In genomic region chr15:27017168-27017809, GRCh38 we compare ENCODE assay signal across 9 cellular contexts. TPM values are rescaled to one million over a fixed set of nuclear protein-coding genes. Genes with fewer than 3 reads are reported as not detected.
DNase-seq lines count a peak whose midpoint lies in the region; ATAC-seq and TF ChIP-seq lines count a peak whose summit lies in the region.
"Had no signal": no experiment of that assay in that cellular context is flagged by ENCODE, and none has a peak within 500 bp of the region (broad histone marks: within the 10 kb centered on the region; RNA-seq: fewer than 3 reads in every experiment).

No MANE protein-coding gene starts in this region.

- no peaks in the 10 kb centered on the region for H3K4me1 ChIP-seq in hepatocyte (ENCODE audit: insufficient read depth)

- no peaks in the 10 kb centered on the region for H3K9me3 Mint-ChIP-seq in activated CD4-positive, alpha-beta T cell treated with anti-CD3 and anti-CD28 coated beads, Interleukin-2, amount 10 ng/mL, durations not matched to agents 24 days and 14 days
- no peaks in the 10 kb centered on the region for H3K9me3 Mint-ChIP-seq in activated CD8-positive, alpha-beta T cell treated with anti-CD3 and anti-CD28 coated beads, Interleukin-2, amount 10 ng/mL, durations not matched to agents 7 days and 5 days (ENCODE audit: insufficient read depth)
- peaks cover 0 to 1% of the 10 kb centered on the region in 2 donors for H3K9me3 Mint-ChIP-seq in stimulated activated naive B cell treated with anti-CD40 and anti-IgM and Interleukin-4, amounts not matched to agents 10 μg/mL and 1 μg/mL and 100 μg/mL, for 72 hours

- no peak overlapping the region for H3K4me3 Mint-ChIP-seq in activated CD4-positive, alpha-beta T cell treated with anti-CD3 and anti-CD28 coated beads, Interleukin-2, amount 10 ng/mL, durations not matched to agents 24 days and 14 days
- H3K4me3 Mint-ChIP-seq in activated CD8-positive, alpha-beta T cell treated with anti-CD3 and anti-CD28 coated beads, Interleukin-2, amount 10 ng/mL, durations not matched to agents 7 days and 5 days, result no peak overlapping the region
- H3K4me3 Mint-ChIP-seq in stimulated activated naive B cell treated with anti-CD40 and anti-IgM and Interleukin-4, amounts not matched to agents 10 μg/mL and 1 μg/mL and 100 μg/mL, for 72 hours, result no peak overlapping the region
- H3K4me3 Mint-ChIP-seq: central memory CD8-positive, alpha-beta T cell had no signal

- 43% methylated on average over 10 of the region's 10 CpGs for WGBS in hepatocyte (ENCODE audit: low lambda C conversion rate, missing lambda C conversion rate)

- H3K27ac Mint-ChIP-seq in activated CD4-positive, alpha-beta T cell treated with anti-CD3 and anti-CD28 coated beads, Interleukin-2, amount 10 ng/mL, durations not matched to agents 24 days and 14 days, result no peak overlapping the region
- no peak overlapping the region for H3K27ac Mint-ChIP-seq in activated CD8-positive, alpha-beta T cell treated with anti-CD3 and anti-CD28 coated beads, Interleukin-2, amount 10 ng/mL, durations not matched to agents 7 days and 5 days
- H3K27ac Mint-ChIP-seq in stimulated activated naive B cell treated with anti-CD40 and anti-IgM and Interleukin-4, amounts not matched to agents 10 μg/mL and 1 μg/mL and 100 μg/mL, for 72 hours, result no peak overlapping the region

- CTCF ChIA-PET in activated CD8-positive, alpha-beta T cell treated with anti-CD3 and anti-CD28 coated beads, Interleukin-2, amount 10 ng/mL, durations not matched to agents 7 days and 5 days (lab: Charles Lee), result interaction anchor here (1.6 kb wide), 1 partner anchor 126 kb away, joined by 10 read pairs; no protein-coding TSS in a partner anchor

- no peak overlapping the region for H3K4me3 ChIP-seq in hepatocyte

- POLR2A ChIA-PET in activated CD8-positive, alpha-beta T cell treated with anti-CD3 and anti-CD28 coated beads, Interleukin-2, amount 10 ng/mL, durations not matched to agents 7 days and 5 days (lab: Charles Lee), result no interaction called here

- H3K4me1 Mint-ChIP-seq in activated CD4-positive, alpha-beta T cell treated with anti-CD3 and anti-CD28 coated beads, Interleukin-2, amount 10 ng/mL, durations not matched to agents 24 days and 14 days, result no peaks in the 10 kb centered on the region
- no peaks in the 10 kb centered on the region for H3K4me1 Mint-ChIP-seq in activated CD8-positive, alpha-beta T cell treated with anti-CD3 and anti-CD28 coated beads, Interleukin-2, amount 10 ng/mL, durations not matched to agents 7 days and 5 days (ENCODE audit: low read depth)
- no peaks in the 10 kb centered on the region for H3K4me1 Mint-ChIP-seq in stimulated activated naive B cell treated with anti-CD40 and anti-IgM and Interleukin-4, amounts not matched to agents 10 μg/mL and 1 μg/mL and 100 μg/mL, for 72 hours
- H3K4me1 Mint-ChIP-seq: central memory CD8-positive, alpha-beta T cell had no signal

- H3K27me3 Mint-ChIP-seq in activated CD4-positive, alpha-beta T cell treated with anti-CD3 and anti-CD28 coated beads, Interleukin-2, amount 10 ng/mL, durations not matched to agents 24 days and 14 days, result no peaks in the 10 kb centered on the region
- no peaks in the 10 kb centered on the region for H3K27me3 Mint-ChIP-seq in activated CD8-positive, alpha-beta T cell treated with anti-CD3 and anti-CD28 coated beads, Interleukin-2, amount 10 ng/mL, durations not matched to agents 7 days and 5 days (ENCODE audit: low read depth)
- H3K27me3 Mint-ChIP-seq in stimulated activated naive B cell treated with anti-CD40 and anti-IgM and Interleukin-4, amounts not matched to agents 10 μg/mL and 1 μg/mL and 100 μg/mL, for 72 hours, result no peaks in the 10 kb centered on the region
- H3K27me3 Mint-ChIP-seq: central memory CD8-positive, alpha-beta T cell had no signal

- no peaks in the 10 kb centered on the region for H3K27me3 ChIP-seq in hepatocyte

- intact Hi-C loops in activated CD4-positive, alpha-beta T cell treated with anti-CD3 and anti-CD28 coated beads, Interleukin-2, amount 10 ng/mL, durations not matched to agents 24 days and 14 days (cut with micrococcal nuclease), result loop anchor here (2.0 kb wide), 1 partner anchor 126 kb away; no protein-coding TSS in a partner anchor

- no peaks in the 10 kb centered on the region for H3K9me3 ChIP-seq in hepatocyte (ENCODE audit: low read depth)

- no peaks in the 10 kb centered on the region for H4K20me1 ChIP-seq in hepatocyte (ENCODE audit: insufficient read depth, poor library complexity, severe bottlenecking)

- H2AFZ ChIP-seq in hepatocyte, result no peak overlapping the region

- no peak overlapping the region for H3K27ac ChIP-seq in hepatocyte

- no peaks in the 10 kb centered on the region for H3K36me3 Mint-ChIP-seq in activated CD4-positive, alpha-beta T cell treated with anti-CD3 and anti-CD28 coated beads, Interleukin-2, amount 10 ng/mL, durations not matched to agents 24 days and 14 days (ENCODE audit: low read depth)
- H3K36me3 Mint-ChIP-seq in activated CD8-positive, alpha-beta T cell treated with anti-CD3 and anti-CD28 coated beads, Interleukin-2, amount 10 ng/mL, durations not matched to agents 7 days and 5 days (ENCODE audit: low read depth), result no peaks in the 10 kb centered on the region
- no peaks in the 10 kb centered on the region for H3K36me3 Mint-ChIP-seq in stimulated activated naive B cell treated with anti-CD40 and anti-IgM and Interleukin-4, amounts not matched to agents 10 μg/mL and 1 μg/mL and 100 μg/mL, for 72 hours

- peak; percentile 82 for ATAC-seq in HG02852 (IDR thresholded peaks at IDR 0.05; ENCODE audit: unreplicated experiment)
- no peak for ATAC-seq in activated CD8-positive, alpha-beta T cell treated with anti-CD3 and anti-CD28 coated beads, Interleukin-2, amount 10 ng/mL, durations not matched to agents 7 days and 5 days
- peak; percentile 88 to 91 for ATAC-seq in stimulated activated naive B cell treated with anti-CD40 and anti-IgM and Interleukin-4, amounts not matched to agents 10 μg/mL and 1 μg/mL and 100 μg/mL, for 72 hours (replicated peaks)

- TF ChIP-seq CTCF in hepatocyte (IDR thresholded peaks at IDR 0.05; ENCODE audit: poor library complexity), result peak; percentile 89

- H3K4me2 ChIP-seq in hepatocyte, result no peak overlapping the region

- peak; percentile 81 for DNase-seq in activated CD4-positive, alpha-beta T cell treated with anti-CD3 and anti-CD28 coated beads, Interleukin-2, amount 10 ng/mL, durations not matched to agents 24 days and 14 days
- no peak for DNase-seq in activated CD4-positive, alpha-beta T cell treated with anti-CD3 and anti-CD28 coated beads, Interleukin-2, amount 50 U/mL, for 4 hours
- DNase-seq in NCI-H345 (lab: John Stamatoyannopoulos, UW) (peak; percentile 70), hepatocyte (ENCODE audit: low spot score) (peak; percentile 85), activated gamma-delta T cell treated with Interleukin-2 at 50 U/mL for 16 hours (no peak)
- DNase-seq in activated CD8-positive, alpha-beta T cell treated with anti-CD3 and anti-CD28 coated beads, Interleukin-2, amount 10 ng/mL, durations not matched to agents 7 days and 5 days, result peak; percentile 60
- DNase-seq in stimulated activated naive B cell treated with anti-CD40 and anti-IgM and Interleukin-4, amounts not matched to agents 10 μg/mL and 1 μg/mL and 100 μg/mL, for 72 hours, result peak; percentile 29

- H3K36me3 ChIP-seq in hepatocyte (replicated peaks; ENCODE audit: insufficient read depth, low read depth), result no peaks in the 10 kb centered on the region

- H3K9me2 ChIP-seq in hepatocyte (replicated peaks; ENCODE audit: insufficient read depth), result no peaks in the 10 kb centered on the region

- H3K79me2 ChIP-seq in hepatocyte, result no peaks in the 10 kb centered on the region

RNA-seq across cellular contexts. Expression of gene GABRG3, which starts 46.3 kb away (rescaled TPM):
- total RNA-seq in activated CD4-positive, alpha-beta T cell treated with anti-CD3 and anti-CD28 coated beads, Interleukin-2, amount 10 ng/mL, durations not matched to agents 24 days and 14 days, result not detected in 2 replicates
- not detected for total RNA-seq in activated CD8-positive, alpha-beta T cell treated with anti-CD3 and anti-CD28 coated beads, Interleukin-2, amount 10 ng/mL, durations not matched to agents 7 days and 5 days
- total RNA-seq in hepatocyte, result 0.43 and 1.0 TPM in 2 replicates
- polyA plus RNA-seq in hepatocyte, result 0.15 and 0.83 TPM in 2 replicates

Comparison
In these comparisons a context has a peak if more than half of its experiments do, and no peak if none do; other contexts are left out.
1. DNase-seq: peak in activated CD4-positive, alpha-beta T cell treated with anti-CD3 and anti-CD28 coated beads, Interleukin-2, amount 10 ng/mL, durations not matched to agents 24 days and 14 days (single experiment), NCI-H345 (single experiment), activated CD8-positive, alpha-beta T cell treated with anti-CD3 and anti-CD28 coated beads, Interleukin-2, amount 10 ng/mL, durations not matched to agents 7 days and 5 days (single experiment), hepatocyte (single experiment) and stimulated activated naive B cell treated with anti-CD40 and anti-IgM and Interleukin-4, amounts not matched to agents 10 μg/mL and 1 μg/mL and 100 μg/mL, for 72 hours (single experiment); none in activated CD4-positive, alpha-beta T cell treated with anti-CD3 and anti-CD28 coated beads, Interleukin-2, amount 50 U/mL, for 4 hours (0 of 2) and activated gamma-delta T cell treated with Interleukin-2 at 50 U/mL for 16 hours (single experiment).